In genomic region chr5:142749321-142749720, GRCh38 we compare ENCODE assay signal across 11 cellular contexts. TPM values are rescaled to one million over a fixed set of nuclear protein-coding genes. Genes with fewer than 3 reads are reported as not detected.
DNase-seq lines count a peak whose midpoint lies in the region; ATAC-seq and TF ChIP-seq lines count a peak whose summit lies in the region.
"Had no signal": no experiment of that assay in that cellular context is flagged by ENCODE, and none has a peak within 500 bp of the region (broad histone marks: within the 10 kb centered on the region; RNA-seq: fewer than 3 reads in every experiment).

No MANE protein-coding gene starts in this region.

- H3K27ac ChIP-seq in SJSA1 = peak overlapping the region; percentile 71; the same call in 1 of the 2 replicates
- H3K27ac ChIP-seq in tibial artery = peak overlapping the region; percentile 80 to 82
- H3K27ac ChIP-seq: BLaER1 treated with 17β-estradiol and CSF1 and Interleukin-3, amounts not matched to agents 10 nM and 100 nM had no signal

- intact Hi-C loops in tibial artery (cut with DNase I; ENCODE audit: low total_unique reads) = no loop called here

- H3K4me1 ChIP-seq in SJSA1 (replicated peaks) = peaks cover 47% of the 10 kb centered on the region
- peaks cover 0 to 63% (median 47%) of the 10 kb centered on the region in 4 donors for H3K4me1 ChIP-seq in tibial artery

- H3K27me3 ChIP-seq in SJSA1 (replicated peaks) (no peaks in the 10 kb centered on the region), tibial artery (no peaks in the 10 kb centered on the region)
- H3K27me3 ChIP-seq: BLaER1 treated with 17β-estradiol and CSF1 and Interleukin-3, amounts not matched to agents 10 nM and 100 nM had no signal

- peak; percentile 67 for ATAC-seq in esophagus mucosa

- H3K36me3 ChIP-seq in SJSA1 = no peaks in the 10 kb centered on the region
- no peaks in the 10 kb centered on the region for H3K36me3 ChIP-seq in tibial artery
- H3K36me3 ChIP-seq: BLaER1 treated with 17β-estradiol and CSF1 and Interleukin-3, amounts not matched to agents 10 nM and 100 nM had no signal

- H3K9me3 ChIP-seq in SJSA1 (replicated peaks) = no peaks in the 10 kb centered on the region
- H3K9me3 ChIP-seq in tibial artery = no peaks in the 10 kb centered on the region
- H3K9me3 ChIP-seq: BLaER1 treated with 17β-estradiol and CSF1 and Interleukin-3, amounts not matched to agents 10 nM and 100 nM had no signal

- no peak for TF ChIP-seq CTCF in tibial artery (IDR thresholded peaks at IDR 0.05)

- DNase-seq in stimulated activated CD4-positive, alpha-beta T cell treated with anti-CD3 and anti-CD28 coated beads, Interleukin-15, amount 100 ng/mL, for 24 hours = peak; percentile 35
- DNase-seq in stimulated activated CD4-positive, alpha-beta T cell treated with anti-CD3 and anti-CD28 coated beads, Interleukin-12 subunit alpha, Interleukin-12 subunit beta, amount 100 ng/mL, for 4 hours = no peak
- DNase-seq in SJSA1 (ENCODE audit: low read depth in 1 of 2, low spot score in 2 of 2) (peak in 1 of 2 experiments; percentile 53), tibial artery (no peak), NCI-H526 (lab: John Stamatoyannopoulos, UW) (no peak), NCI-H1417 (lab: John Stamatoyannopoulos, UW) (no peak), NCI-H510A (lab: John Stamatoyannopoulos, UW) (no peak)
- DNase-seq: hippocampal formation, NCI-H446 had no signal

- H3K4me3 ChIP-seq in SJSA1 = no peak overlapping the region
- no peak overlapping the region for H3K4me3 ChIP-seq in tibial artery
- H3K4me3 ChIP-seq: BLaER1 treated with 17β-estradiol and CSF1 and Interleukin-3, amounts not matched to agents 10 nM and 100 nM had no signal

RNA-seq across cellular contexts. Expression of gene ARHGAP26, which starts 20.9 kb away (rescaled TPM):
- 7.6 and 10.2 TPM in 2 replicates for total RNA-seq in SJSA1 (2014; rRNA removed; shearing (Covaris generic))
- 7.1 TPM for total RNA-seq in esophagus mucosa
